ENCODE assay signal across 13 cellular contexts in genomic region chr18:67600181-67600631, GRCh38.
DNase-seq lines count a peak whose midpoint lies in the region; ATAC-seq and TF ChIP-seq lines count a peak whose summit lies in the region.
"Had no signal": no experiment of that assay in that cellular context is flagged by ENCODE, and none has a peak within 500 bp of the region (broad histone marks: within the 10 kb centered on the region; RNA-seq: fewer than 3 reads in every experiment).

No MANE protein-coding gene starts in this region.

- peak overlapping the region; percentile 34 for H2AFZ ChIP-seq in ACC112 (ENCODE audit: low read length, unreplicated experiment)

- no peak overlapping the region for H3K4me3 ChIP-seq in ACC112 (ENCODE audit: low read depth, low read length)
- no peak overlapping the region for H3K4me3 ChIP-seq in cardiac fibroblast (replicated peaks in 1 of 2; ENCODE audit: low read depth in 2 of 2, low read length in 2 of 2)
- H3K4me3 ChIP-seq in prostate gland, result no peak overlapping the region
- H3K4me3 ChIP-seq: HAP-1 had no signal

- H3K27ac ChIP-seq in ACC112 (ENCODE audit: low read depth, low read length) (peak overlapping the region; percentile 67), prostate gland (no peak overlapping the region)

- peak; percentile 38 for DNase-seq in HS-5 (ENCODE audit: low read depth)
- DNase-seq in cardiac fibroblast (ENCODE audit: low read depth in 2 of 2), result peak; percentile 48 to 83
- peak; percentile 94 for DNase-seq in kidney tubule cell (ENCODE audit: low spot score)
- no peak for DNase-seq in prostate gland (ENCODE audit: low spot score)
- no peak for DNase-seq in NCI-H2171 treated with DMSO at 0.1 percent for 48 hours (lab: John Stamatoyannopoulos, UW)
- DNase-seq in activated naive CD4-positive, alpha-beta T cell (lab: John Stamatoyannopoulos, UW), result no peak
- DNase-seq: activated naive CD4-positive, alpha-beta T cell treated with Interleukin-2 at 50 U/mL for 16 hours; AML-193; NCI-H69; stimulated activated CD4-positive, alpha-beta T cell treated with anti-CD3 and anti-CD28 coated beads, Interleukin-1b, Interleukin-23, amount 100 ng/mL, for 48 hours had no signal

- no peak for TF ChIP-seq POLR2A in prostate gland (IDR thresholded peaks at IDR 0.05)

- WGBS in prostate gland, result 38% methylated on average over 6 of the region's 6 CpGs

- H3K36me3 ChIP-seq in ACC112 (ENCODE audit: insufficient read depth, low read length) (no peaks in the 10 kb centered on the region), prostate gland (no peaks in the 10 kb centered on the region)
- H3K36me3 ChIP-seq: HAP-1 had no signal

- intact Hi-C loops in prostate gland (cut with DNase I), result no loop called here

- H3K9me3 ChIP-seq in prostate gland, result no peaks in the 10 kb centered on the region
- H3K9me3 ChIP-seq: HAP-1 had no signal

- no peaks in the 10 kb centered on the region for H3K79me2 ChIP-seq in ACC112 (ENCODE audit: control insufficient read depth, insufficient read depth, low read length, unreplicated experiment)

- TF ChIP-seq CTCF in cardiac fibroblast (IDR thresholded peaks at IDR 0.05; ENCODE audit: low read depth, low read length) (no peak), prostate gland (IDR thresholded peaks at IDR 0.05) (no peak)

- no peak for ATAC-seq in HG03135 (IDR thresholded peaks at IDR 0.05; ENCODE audit: unreplicated experiment)

- H3K27me3 ChIP-seq in ACC112 (ENCODE audit: insufficient read depth, low read length) (no peaks in the 10 kb centered on the region), prostate gland (replicated peaks; ENCODE audit: insufficient read depth) (no peaks in the 10 kb centered on the region)

- H3K4me1 ChIP-seq in ACC112 (ENCODE audit: control insufficient read depth, insufficient read depth, low read length, unreplicated experiment), result peaks cover 38% of the 10 kb centered on the region
- no peaks in the 10 kb centered on the region for H3K4me1 ChIP-seq in prostate gland (replicated peaks)
- H3K4me1 ChIP-seq: HAP-1 had no signal

Comparison
In these comparisons a context has a peak if more than half of its experiments do, and no peak if none do; other contexts are left out.
1. DNase-seq: peak in HS-5 (single experiment), cardiac fibroblast (2 of 2) and kidney tubule cell (single experiment); none in prostate gland (single experiment), NCI-H2171 treated with DMSO at 0.1 percent for 48 hours (single experiment) and activated naive CD4-positive, alpha-beta T cell (0 of 4).